In the genomic region with DNA sequence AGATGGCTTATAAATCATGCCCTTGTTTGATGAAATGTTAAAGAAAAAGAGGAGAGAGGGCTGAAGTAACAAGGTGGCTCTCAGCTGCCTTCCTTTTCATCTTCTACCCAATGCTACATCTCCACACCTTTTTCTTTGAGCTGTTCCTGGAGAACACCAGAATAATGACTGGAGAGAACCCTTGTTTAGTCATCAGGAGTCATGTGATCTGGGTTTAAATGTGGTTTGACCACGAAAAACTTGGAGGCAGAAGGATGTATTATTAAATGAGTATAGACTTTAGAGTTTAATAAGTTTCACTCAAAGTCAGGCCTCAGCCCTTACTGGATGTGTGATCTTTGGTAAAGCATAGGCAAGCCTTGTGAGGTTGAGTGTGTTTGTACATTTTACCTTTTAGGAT, we compare ENCODE assay signal across 9 cellular contexts.
DNase-seq lines count a peak whose midpoint lies in the region; ATAC-seq lines count a peak whose summit lies in the region.
"Had no signal": no experiment of that assay in that cellular context is flagged by ENCODE, and none has a peak within 500 bp of the region (broad histone marks: within the 10 kb centered on the region; RNA-seq: fewer than 3 reads in every experiment).

No MANE protein-coding gene starts in this region.

- no peaks in the 10 kb centered on the region for H3K27me3 Mint-ChIP-seq in activated CD4-positive, alpha-beta T cell treated with anti-CD3 and anti-CD28 coated beads, Interleukin-2, amount 10 ng/mL, durations not matched to agents 7 days and 5 days
- peaks cover 2% of the 10 kb centered on the region for H3K27me3 Mint-ChIP-seq in activated T-helper 2 cell treated with anti-CD3 and anti-CD28 coated beads, Interferon-gamma antibody, Interleukin-2, Interleukin-4, amounts not matched to agents 10 μg/mL and 5 μg/mL and 100 μg/mL, durations not matched to agents 14 hours and 24 hours and 36 hours (ENCODE audit: low read depth)
- H3K27me3 Mint-ChIP-seq in stimulated activated memory B cell treated with anti-CD40 and anti-IgM and Interleukin-4, amounts not matched to agents 10 μg/mL and 1 μg/mL and 100 μg/mL, for 72 hours = no peaks in the 10 kb centered on the region

- peaks cover 25% of the 10 kb centered on the region for H3K4me1 Mint-ChIP-seq in activated CD4-positive, alpha-beta T cell treated with anti-CD3 and anti-CD28 coated beads, Interleukin-2, amount 10 ng/mL, durations not matched to agents 7 days and 5 days
- peaks cover 32% of the 10 kb centered on the region for H3K4me1 Mint-ChIP-seq in activated T-helper 2 cell treated with anti-CD3 and anti-CD28 coated beads, Interferon-gamma antibody, Interleukin-2, Interleukin-4, amounts not matched to agents 10 μg/mL and 5 μg/mL and 100 μg/mL, durations not matched to agents 14 hours and 24 hours and 36 hours (ENCODE audit: low read depth)
- peaks cover 10% of the 10 kb centered on the region for H3K4me1 Mint-ChIP-seq in stimulated activated memory B cell treated with anti-CD40 and anti-IgM and Interleukin-4, amounts not matched to agents 10 μg/mL and 1 μg/mL and 100 μg/mL, for 72 hours

- H3K36me3 Mint-ChIP-seq in activated CD4-positive, alpha-beta T cell treated with anti-CD3 and anti-CD28 coated beads, Interleukin-2, amount 10 ng/mL, durations not matched to agents 7 days and 5 days (ENCODE audit: low read depth) = no peaks in the 10 kb centered on the region
- peaks cover 4% of the 10 kb centered on the region for H3K36me3 Mint-ChIP-seq in activated T-helper 2 cell treated with anti-CD3 and anti-CD28 coated beads, Interferon-gamma antibody, Interleukin-2, Interleukin-4, amounts not matched to agents 10 μg/mL and 5 μg/mL and 100 μg/mL, durations not matched to agents 14 hours and 24 hours and 36 hours (ENCODE audit: low read depth)
- no peaks in the 10 kb centered on the region for H3K36me3 Mint-ChIP-seq in stimulated activated memory B cell treated with anti-CD40 and anti-IgM and Interleukin-4, amounts not matched to agents 10 μg/mL and 1 μg/mL and 100 μg/mL, for 72 hours

- H3K4me3 Mint-ChIP-seq in activated CD4-positive, alpha-beta T cell treated with anti-CD3 and anti-CD28 coated beads, Interleukin-2, amount 10 ng/mL, durations not matched to agents 7 days and 5 days = peak overlapping the region; percentile 24
- peak overlapping the region; percentile 54 for H3K4me3 Mint-ChIP-seq in activated T-helper 2 cell treated with anti-CD3 and anti-CD28 coated beads, Interferon-gamma antibody, Interleukin-2, Interleukin-4, amounts not matched to agents 10 μg/mL and 5 μg/mL and 100 μg/mL, durations not matched to agents 14 hours and 24 hours and 36 hours (ENCODE audit: low read depth)
- peak overlapping the region; percentile 8 for H3K4me3 Mint-ChIP-seq in stimulated activated memory B cell treated with anti-CD40 and anti-IgM and Interleukin-4, amounts not matched to agents 10 μg/mL and 1 μg/mL and 100 μg/mL, for 72 hours

- POLR2A ChIA-PET in activated CD4-positive, alpha-beta T cell treated with anti-CD3 and anti-CD28 coated beads, Interleukin-2, amount 10 ng/mL, durations not matched to agents 7 days and 5 days (lab: Charles Lee) = no interaction called here

- peak; percentile 12 for DNase-seq in activated CD4-positive, alpha-beta T cell treated with anti-CD3 and anti-CD28 coated beads, Interleukin-2, amount 10 ng/mL, durations not matched to agents 7 days and 5 days
- DNase-seq in activated CD4-positive, alpha-beta T cell treated with anti-CD3 and anti-CD28 coated beads for 4 hours = no peak
- no peak for DNase-seq in activated T-helper 2 cell treated with anti-CD3 and anti-CD28 coated beads, Interferon-gamma antibody, Interleukin-2, Interleukin-4, amounts not matched to agents 10 μg/mL and 5 μg/mL and 100 μg/mL, durations not matched to agents 14 hours and 24 hours and 36 hours (ENCODE audit: low spot score)
- DNase-seq in sciatic nerve (ENCODE audit: low spot score) = no peak
- DNase-seq: NCI-H2227 treated with DMSO at 0.1 percent for 48 hours had no signal

- CTCF ChIA-PET in activated CD4-positive, alpha-beta T cell treated with anti-CD3 and anti-CD28 coated beads, Interleukin-2, amount 10 ng/mL, durations not matched to agents 7 days and 5 days (lab: Charles Lee) = interaction anchor here (0.6 to 1.5 kb wide), 2 partner anchors 10 to 21 kb away, joined by 3 to 4 read pairs; no protein-coding TSS in a partner anchor

- ATAC-seq in HG03378 (IDR thresholded peaks at IDR 0.05; ENCODE audit: unreplicated experiment) (peak; percentile 19), HG03108 (IDR thresholded peaks at IDR 0.05; ENCODE audit: unreplicated experiment) (no peak), sciatic nerve (no peak), GM21786 (IDR thresholded peaks at IDR 0.05; ENCODE audit: unreplicated experiment) (no peak)
- ATAC-seq in stimulated activated memory B cell treated with anti-CD40 and anti-IgM and Interleukin-4, amounts not matched to agents 10 μg/mL and 1 μg/mL and 100 μg/mL, for 72 hours = no peak

- intact Hi-C loops in activated T-helper 2 cell treated with anti-CD3 and anti-CD28 coated beads, Interferon-gamma antibody, Interleukin-2, Interleukin-4, amounts not matched to agents 10 μg/mL and 5 μg/mL and 100 μg/mL, durations not matched to agents 14 hours and 24 hours and 36 hours (cut with micrococcal nuclease) = loop anchor here (1.0 to 2.0 kb wide), 10 partner anchors 67 to 567 kb away; no protein-coding TSS in a partner anchor
- intact Hi-C loops in sciatic nerve (cut with DNase I) = no loop called here

- H3K9me3 Mint-ChIP-seq in activated CD4-positive, alpha-beta T cell treated with anti-CD3 and anti-CD28 coated beads, Interleukin-2, amount 10 ng/mL, durations not matched to agents 7 days and 5 days = peaks cover 4% of the 10 kb centered on the region
- peaks cover 5% of the 10 kb centered on the region for H3K9me3 Mint-ChIP-seq in activated T-helper 2 cell treated with anti-CD3 and anti-CD28 coated beads, Interferon-gamma antibody, Interleukin-2, Interleukin-4, amounts not matched to agents 10 μg/mL and 5 μg/mL and 100 μg/mL, durations not matched to agents 14 hours and 24 hours and 36 hours
- H3K9me3 Mint-ChIP-seq in stimulated activated memory B cell treated with anti-CD40 and anti-IgM and Interleukin-4, amounts not matched to agents 10 μg/mL and 1 μg/mL and 100 μg/mL, for 72 hours = no peaks in the 10 kb centered on the region

- H3K27ac Mint-ChIP-seq in activated CD4-positive, alpha-beta T cell treated with anti-CD3 and anti-CD28 coated beads, Interleukin-2, amount 10 ng/mL, durations not matched to agents 7 days and 5 days = peak overlapping the region; percentile 88
- peak overlapping the region; percentile 85 for H3K27ac Mint-ChIP-seq in activated T-helper 2 cell treated with anti-CD3 and anti-CD28 coated beads, Interferon-gamma antibody, Interleukin-2, Interleukin-4, amounts not matched to agents 10 μg/mL and 5 μg/mL and 100 μg/mL, durations not matched to agents 14 hours and 24 hours and 36 hours
- H3K27ac Mint-ChIP-seq in stimulated activated memory B cell treated with anti-CD40 and anti-IgM and Interleukin-4, amounts not matched to agents 10 μg/mL and 1 μg/mL and 100 μg/mL, for 72 hours = peak overlapping the region; percentile 89
